Comparison of ENCODE assay signal across 25 cellular contexts in the genomic region with DNA sequence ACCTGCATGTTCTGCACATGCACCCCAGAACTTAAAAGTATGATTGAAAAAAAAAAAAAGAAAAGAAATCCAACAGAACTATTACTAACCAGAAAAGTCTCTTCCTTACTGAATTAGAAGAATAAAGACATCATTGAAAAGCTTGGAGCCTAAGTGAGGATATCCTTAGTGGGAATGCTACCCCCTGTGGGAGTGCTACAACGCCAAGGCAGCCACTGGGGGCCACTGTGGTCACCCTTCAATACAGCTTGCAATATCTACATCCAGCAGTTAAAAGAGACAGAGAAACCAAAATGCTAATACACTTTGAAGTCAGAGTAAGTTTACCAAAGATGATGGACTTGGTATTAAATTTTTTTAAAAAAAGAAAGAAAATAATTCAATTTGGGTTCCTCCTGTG.
DNase-seq lines count a peak whose midpoint lies in the region; ATAC-seq and TF ChIP-seq lines count a peak whose summit lies in the region.
"Had no signal": no experiment of that assay in that cellular context is flagged by ENCODE, and none has a peak within 500 bp of the region (broad histone marks: within the 10 kb centered on the region; RNA-seq: fewer than 3 reads in every experiment).

No MANE protein-coding gene starts in this region.

- H3K9me2 ChIP-seq in GM23338 (ENCODE audit: insufficient read depth), result peaks cover under 1% of the 10 kb centered on the region; the same call in 1 of the 2 replicates

- H3K9me3 ChIP-seq in A673 (ENCODE audit: low read depth, low read length, poor library complexity, severe bottlenecking) (no peaks in the 10 kb centered on the region), WERI-Rb-1 (ENCODE audit: severe bottlenecking) (no peaks in the 10 kb centered on the region), right atrium auricular region (no peaks in the 10 kb centered on the region)
- H3K9me3 ChIP-seq: A549, BE2C, lower lobe of right lung, MG63, upper lobe of left lung had no signal

- ATAC-seq in GM23338 (peak; percentile 70), GM21576 (IDR thresholded peaks at IDR 0.05; ENCODE audit: unreplicated experiment) (no peak)
- ATAC-seq: lower lobe of right lung, T-helper 17 cell had no signal

- H2AFZ ChIP-seq in GM23338, result no peak overlapping the region

- CTCF ChIA-PET in A673 (lab: Charles Lee), result no interaction called here

- no peaks in the 10 kb centered on the region for H3F3A ChIP-seq in GM23338 (replicated peaks; ENCODE audit: low read depth)

- no peaks in the 10 kb centered on the region for H3K79me2 ChIP-seq in GM23338 (replicated peaks; ENCODE audit: insufficient read depth)

- no peaks in the 10 kb centered on the region for H3K36me3 Mint-ChIP-seq in GM23338 (ENCODE audit: low read depth)

- H3K4me1 ChIP-seq in A673 (ENCODE audit: insufficient read depth, low read length, poor library complexity, severe bottlenecking) (peaks cover 10% of the 10 kb centered on the region), GM23338 (ENCODE audit: insufficient read depth) (no peaks in the 10 kb centered on the region), right atrium auricular region (peaks cover 0 to 27% of the 10 kb centered on the region in 2 donors)
- H3K4me1 ChIP-seq: BE2C, lower lobe of right lung, upper lobe of left lung had no signal

- no peak overlapping the region for H3K27ac Mint-ChIP-seq in GM23338
- H3K27ac Mint-ChIP-seq: dendritic cell treated with granulocyte-macrophage colony-stimulating factor and Interleukin-4, amounts not matched to agents 40 ng/mL and 50 ng/mL, for 4 days; progenitor cell of endocrine pancreas; T-helper 17 cell had no signal

- H3K27ac ChIP-seq in A673 (ENCODE audit: low read depth, low read length, poor library complexity, severe bottlenecking), result no peak overlapping the region
- no peak overlapping the region for H3K27ac ChIP-seq in GM23338 (ENCODE audit: low read depth)
- no peak overlapping the region for H3K27ac ChIP-seq in WERI-Rb-1
- H3K27ac ChIP-seq in right atrium auricular region, result no peak overlapping the region
- H3K27ac ChIP-seq: A549, lower lobe of right lung, upper lobe of left lung had no signal

- DNase-seq in A673 (ENCODE audit: low spot score) (no peak), GM23338 (ENCODE audit: low spot score) (peak; percentile 27), WERI-Rb-1 (no peak), epithelial cell of proximal tubule (ENCODE audit: low read depth) (no peak), glomerular visceral epithelial cell (ENCODE audit: extremely low spot score) (no peak), NK-92 (lab: John Stamatoyannopoulos, UW; ENCODE audit: unreplicated experiment) (no peak), right atrium auricular region (ENCODE audit: low spot score) (no peak)
- DNase-seq: activated CD4-positive, alpha-beta T cell treated with anti-CD3 and anti-CD28 coated beads for 48 hours; activated naive CD4-positive, alpha-beta T cell treated with Interleukin-2 at 50 U/mL for 16 hours; activated T-cell treated with anti-CD3 and anti-CD28 coated beads, Interleukin-2, amount 50 U/mL, for 48 hours; amniotic stem cell; BE2C; DMS53; GF-D8; lower lobe of right lung; MG63; NCI-H1436 treated with DMSO at 0.1 percent for 48 hours; NCI-H2171; RPMI8226; T-helper 17 cell; upper lobe of left lung had no signal

- H3K4me3 ChIP-seq in A673 (ENCODE audit: low read depth, low read length, poor library complexity, severe bottlenecking), result no peak overlapping the region
- no peak overlapping the region for H3K4me3 ChIP-seq in GM23338
- no peak overlapping the region for H3K4me3 ChIP-seq in WERI-Rb-1 (ENCODE audit: low read depth, low read length)
- no peak overlapping the region for H3K4me3 ChIP-seq in epithelial cell of proximal tubule (ENCODE audit: low read depth, low read length)
- H3K4me3 ChIP-seq in right atrium auricular region, result no peak overlapping the region
- H3K4me3 ChIP-seq: A549, lower lobe of right lung, MG63, upper lobe of left lung had no signal

- H3K4me1 Mint-ChIP-seq in GM23338, result no peaks in the 10 kb centered on the region

- H4K20me1 ChIP-seq in GM23338 (replicated peaks; ENCODE audit: insufficient read depth), result no peaks in the 10 kb centered on the region

- BruUV-seq in A673 (replicated peaks; lab: Mats Ljungman, UMichigan), result no TSS peak

- H3K9me3 Mint-ChIP-seq in GM23338, result no peaks in the 10 kb centered on the region; the same call in 2 of the 3 replicates
- H3K9me3 Mint-ChIP-seq: dendritic cell treated with granulocyte-macrophage colony-stimulating factor and Interleukin-4, amounts not matched to agents 40 ng/mL and 50 ng/mL, for 4 days had no signal

- no peaks in the 10 kb centered on the region for H3K27me3 ChIP-seq in A673 (replicated peaks; ENCODE audit: insufficient read depth, low read depth, low read length, poor library complexity)
- no peaks in the 10 kb centered on the region for H3K27me3 ChIP-seq in GM23338 (ENCODE audit: insufficient read depth)
- no peaks in the 10 kb centered on the region for H3K27me3 ChIP-seq in WERI-Rb-1 (ENCODE audit: insufficient read depth, low read depth, severe bottlenecking)
- H3K27me3 ChIP-seq in right atrium auricular region, result no peaks in the 10 kb centered on the region
- H3K27me3 ChIP-seq: BE2C, MG63, upper lobe of left lung had no signal

- no peak overlapping the region for H3K4me3 Mint-ChIP-seq in GM23338
- H3K4me3 Mint-ChIP-seq: dendritic cell treated with granulocyte-macrophage colony-stimulating factor and Interleukin-4, amounts not matched to agents 40 ng/mL and 50 ng/mL, for 4 days; T-helper 17 cell had no signal

- TF ChIP-seq CTCF in A673 (conservative IDR thresholded peaks at IDR 0.05; ENCODE audit: low read depth, low read length) (0 out of 2 replicates have a peak, but pooled peaks have one; percentile 17), GM23338 (conservative IDR thresholded peaks at IDR 0.05; ENCODE audit: low read depth in 2 of 2) (peak; percentile 42 to 52; a peak in 3 of 4 replicates), WERI-Rb-1 (IDR thresholded peaks at IDR 0.05; ENCODE audit: low read depth, low read length) (peak; percentile 45), epithelial cell of proximal tubule (conservative IDR thresholded peaks at IDR 0.05; ENCODE audit: low read depth, low read length) (peak; percentile 13), right atrium auricular region (IDR thresholded peaks at IDR 0.05) (no peak)

- H3K27me3 Mint-ChIP-seq in GM23338 (ENCODE audit: insufficient read depth, low read depth, poor library complexity), result peaks cover 4% of the 10 kb centered on the region
- H3K27me3 Mint-ChIP-seq: dendritic cell treated with granulocyte-macrophage colony-stimulating factor and Interleukin-4, amounts not matched to agents 40 ng/mL and 50 ng/mL, for 4 days; progenitor cell of endocrine pancreas; T-helper 17 cell had no signal

- H3K36me3 ChIP-seq in A673 (ENCODE audit: insufficient read depth, low read length, poor library complexity, severe bottlenecking) (no peaks in the 10 kb centered on the region), GM23338 (ENCODE audit: insufficient read depth) (no peaks in the 10 kb centered on the region), WERI-Rb-1 (no peaks in the 10 kb centered on the region), right atrium auricular region (no peaks in the 10 kb centered on the region)
- H3K36me3 ChIP-seq: BE2C, lower lobe of right lung, MG63, upper lobe of left lung had no signal

- POLR2A ChIA-PET in A673 (lab: Charles Lee; ENCODE audit: low non-redundant PET), result no interaction called here

- H3K4me2 ChIP-seq in GM23338, result no peak overlapping the region
- H3K4me2 ChIP-seq: A549 had no signal

- intact Hi-C loops in A673 (cut with micrococcal nuclease; ENCODE audit: unreplicated experiment), result no loop called here

TF ChIP-seq in GM23338, 12 proteins besides CTCF, POLR2A, EP300 and RAD21 (continues in another document):
- TF ChIP-seq ZNF114 (CRISPR knock-in tag; IDR thresholded peaks at IDR 0.05), result no peak
- TF ChIP-seq, protein P1, sequence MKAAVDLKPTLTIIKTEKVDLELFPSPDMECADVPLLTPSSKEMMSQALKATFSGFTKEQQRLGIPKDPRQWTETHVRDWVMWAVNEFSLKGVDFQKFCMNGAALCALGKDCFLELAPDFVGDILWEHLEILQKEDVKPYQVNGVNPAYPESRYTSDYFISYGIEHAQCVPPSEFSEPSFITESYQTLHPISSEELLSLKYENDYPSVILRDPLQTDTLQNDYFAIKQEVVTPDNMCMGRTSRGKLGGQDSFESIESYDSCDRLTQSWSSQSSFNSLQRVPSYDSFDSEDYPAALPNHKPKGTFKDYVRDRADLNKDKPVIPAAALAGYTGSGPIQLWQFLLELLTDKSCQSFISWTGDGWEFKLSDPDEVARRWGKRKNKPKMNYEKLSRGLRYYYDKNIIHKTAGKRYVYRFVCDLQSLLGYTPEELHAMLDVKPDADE (IDR thresholded peaks at IDR 0.05), result no peak
- no peak for TF ChIP-seq JUNB (IDR thresholded peaks at IDR 0.05; ENCODE audit: unreplicated experiment)
- no peak for TF ChIP-seq EZH2phosphoT487 (IDR thresholded peaks at IDR 0.05; ENCODE audit: unreplicated experiment)
- TF ChIP-seq ZNF331 (CRISPR knock-in tag; IDR thresholded peaks at IDR 0.05; ENCODE audit: low read depth), result no peak
- no peak for TF ChIP-seq EZH2 (IDR thresholded peaks at IDR 0.05; ENCODE audit: low read depth, unreplicated experiment)
- no peak for TF ChIP-seq CREB1 (CRISPR knock-in tag; IDR thresholded peaks at IDR 0.05; ENCODE audit: low read depth)
- TF ChIP-seq POLR2AphosphoS5 (IDR thresholded peaks at IDR 0.05; ENCODE audit: low read depth), result no peak

Comparison
In these comparisons a context has a peak if more than half of its experiments do, and no peak if none do; other contexts are left out.
1. CTCF ChIP-seq: peak in A673 (single experiment), GM23338 (2 of 2), WERI-Rb-1 (single experiment) and epithelial cell of proximal tubule (single experiment); none in right atrium auricular region (0 of 2).